ENCODE assay signal across 12 cellular contexts in the genomic region with DNA sequence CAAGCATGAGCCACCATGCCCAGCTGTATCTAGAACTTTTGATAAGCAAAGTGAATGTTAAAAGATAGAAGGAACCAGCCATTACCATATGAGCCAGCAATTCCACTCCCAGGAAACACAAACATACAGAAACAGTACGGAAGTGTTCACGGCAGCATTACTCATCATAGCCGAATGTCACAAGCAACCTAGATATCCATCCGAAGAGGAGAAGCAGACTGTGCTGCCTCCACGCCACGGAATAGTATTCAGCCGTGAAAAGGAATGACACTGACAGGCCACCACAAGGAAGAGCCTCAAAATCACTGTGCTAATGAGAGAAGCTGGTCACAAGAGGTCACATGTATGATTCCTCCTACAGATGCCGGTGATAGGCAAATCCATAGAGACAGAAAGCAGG. TPM values are rescaled to one million over a fixed set of nuclear protein-coding genes. Genes with fewer than 3 reads are reported as not detected.
A peak's percentile ranks its signal among the peaks of the same experiment; 100 is the strongest.
DNase-seq lines count a peak whose midpoint lies in the region; ATAC-seq and TF ChIP-seq lines count a peak whose summit lies in the region.
"Had no signal": no experiment of that assay in that cellular context is flagged by ENCODE, and none has a peak within 500 bp of the region (broad histone marks: within the 10 kb centered on the region; RNA-seq: fewer than 3 reads in every experiment).

No MANE protein-coding gene starts in this region.

- H3K9me2 ChIP-seq in GM23248 (ENCODE audit: insufficient read depth) (no peaks in the 10 kb centered on the region), OCI-LY7 (ENCODE audit: insufficient read depth, low read length) (no peaks in the 10 kb centered on the region)

- H2AFZ ChIP-seq in GM23248 = no peak overlapping the region
- H2AFZ ChIP-seq in OCI-LY7 (ENCODE audit: low read length) = no peak overlapping the region
- H2AFZ ChIP-seq in osteoblast (ENCODE audit: low read length) = no peak overlapping the region
- H2AFZ ChIP-seq: parathyroid adenoma had no signal

- in situ Hi-C loops in GM23248 (cut with MboI) = no loop called here

- no TSS peak for BruUV-seq in OCI-LY7 (replicated peaks; lab: Mats Ljungman, UMichigan)

- CTCF ChIA-PET in OCI-LY7 (lab: Charles Lee; ENCODE audit: unreplicated experiment) = no interaction called here

- H3K27ac ChIP-seq in GM23248 (no peak overlapping the region), OCI-LY7 (ENCODE audit: low read depth, low read length, poor library complexity, severe bottlenecking) (peak overlapping the region; percentile 7), epithelial cell of prostate (peak overlapping the region; percentile 48), osteoblast (ENCODE audit: low read depth, low read length) (no peak overlapping the region)
- H3K27ac ChIP-seq: parathyroid adenoma had no signal

- H3F3A ChIP-seq in GM23248 (ENCODE audit: insufficient read depth) = no peaks in the 10 kb centered on the region

- TF ChIP-seq CTCF in OCI-LY7 (conservative IDR thresholded peaks at IDR 0.05; ENCODE audit: low read length) (no peak), osteoblast (IDR thresholded peaks at IDR 0.05; ENCODE audit: extremely low read depth, low read depth, low read length) (no peak)

- H3K4me3 ChIP-seq in GM23248 (no peak overlapping the region), OCI-LY7 (ENCODE audit: low read depth, low read length, poor library complexity, severe bottlenecking) (no peak overlapping the region), osteoblast (ENCODE audit: insufficient read depth, low read length) (no peak overlapping the region)

- H3K9ac ChIP-seq in GM23248 = no peak overlapping the region
- H3K9ac ChIP-seq: parathyroid adenoma had no signal

- H3K79me2 ChIP-seq in GM23248 (ENCODE audit: insufficient read depth) = no peaks in the 10 kb centered on the region
- H3K79me2 ChIP-seq in OCI-LY7 (ENCODE audit: insufficient read depth, low read depth, low read length) = no peaks in the 10 kb centered on the region
- H3K79me2 ChIP-seq in osteoblast (ENCODE audit: insufficient read depth, low read length) = no peaks in the 10 kb centered on the region
- H3K79me2 ChIP-seq: parathyroid adenoma had no signal

- H3K9me3 ChIP-seq in GM23248 (ENCODE audit: low read depth) (no peaks in the 10 kb centered on the region), OCI-LY7 (ENCODE audit: low read length) (no peaks in the 10 kb centered on the region), osteoblast (ENCODE audit: low read depth, low read length) (no peaks in the 10 kb centered on the region)

- POLR2A ChIA-PET in OCI-LY7 (lab: Charles Lee) = interaction anchor here (1.1 kb wide), 1 partner anchor 120 kb away, joined by 6 read pairs; the partner anchor contains the start of gene RPL3

- H3K4me1 ChIP-seq in GM23248 (ENCODE audit: insufficient read depth) (peaks cover 3% of the 10 kb centered on the region; the same call in 1 of the 2 replicates), OCI-LY7 (ENCODE audit: insufficient read depth, low read length, poor library complexity, severe bottlenecking) (peaks cover 62% of the 10 kb centered on the region), osteoblast (ENCODE audit: insufficient read depth, low read length) (peaks cover 5% of the 10 kb centered on the region)
- H3K4me1 ChIP-seq: parathyroid adenoma had no signal

- H3K4me2 ChIP-seq in GM23248 (ENCODE audit: unreplicated experiment) (no peak overlapping the region), OCI-LY7 (ENCODE audit: low read length) (peak overlapping the region; percentile 21; the same call in 1 of the 2 replicates), osteoblast (ENCODE audit: insufficient read depth, low read length) (no peak overlapping the region)

- WGBS in GM23248 (ENCODE audit: low coverage in 1 of 2, low lambda C conversion rate in 2 of 2, missing lambda C conversion rate in 2 of 2), 2 experiments = 47 to 51% methylated on average over 8 of the region's 8 CpGs

- DNase-seq in GM23248 (peak; percentile 61), OCI-LY7 (ENCODE audit: low spot score) (no peak), epithelial cell of prostate (ENCODE audit: low read depth, low spot score) (no peak), osteoblast (ENCODE audit: insufficient read length, low spot score, missing footprints) (peak; percentile 90), NCI-H345 treated with DMSO at 0.1 percent for 48 hours (lab: John Stamatoyannopoulos, UW; ENCODE audit: unreplicated experiment) (no peak)
- DNase-seq in activated effector memory CD4-positive, alpha-beta T cell treated with Interleukin-2 at 50 U/mL for 16 hours = no peak
- DNase-seq in effector CD4-positive, alpha-beta T cell = no peak
- DNase-seq: activated CD8-positive, alpha-beta memory T cell treated with anti-CD3 and anti-CD28 coated beads, Interleukin-2, amount 10 ng/mL, durations not matched to agents 7 days and 5 days; NCI-H2227 treated with DMSO at 0.1 percent for 48 hours; T-helper 1 cell had no signal

- H3K27me3 ChIP-seq in GM23248 (replicated peaks; ENCODE audit: insufficient read depth) = no peaks in the 10 kb centered on the region
- no peaks in the 10 kb centered on the region for H3K27me3 ChIP-seq in osteoblast (ENCODE audit: insufficient read depth, low read length)

- no peak for ATAC-seq in HG03196 (IDR thresholded peaks at IDR 0.05; ENCODE audit: unreplicated experiment)
- ATAC-seq: activated CD8-positive, alpha-beta memory T cell treated with anti-CD3 and anti-CD28 coated beads, Interleukin-2, amount 10 ng/mL, durations not matched to agents 7 days and 5 days had no signal

- intact Hi-C loops in OCI-LY7 (cut with micrococcal nuclease; ENCODE audit: unreplicated experiment) = no loop called here

- H3K36me3 ChIP-seq in GM23248 (ENCODE audit: low read depth) = no peaks in the 10 kb centered on the region
- H3K36me3 ChIP-seq in OCI-LY7 (ENCODE audit: insufficient read depth, low read length) = no peaks in the 10 kb centered on the region
- no peaks in the 10 kb centered on the region for H3K36me3 ChIP-seq in osteoblast (ENCODE audit: insufficient read depth, low read length)

- H4K20me1 ChIP-seq in GM23248 (ENCODE audit: insufficient read depth) = no peaks in the 10 kb centered on the region
- no peaks in the 10 kb centered on the region for H4K20me1 ChIP-seq in OCI-LY7 (ENCODE audit: insufficient read depth, low read length)
- H4K20me1 ChIP-seq in osteoblast (ENCODE audit: insufficient read depth, low read length) = no peaks in the 10 kb centered on the region

RNA-seq across cellular contexts. Expression of gene MGAT3, which starts 17.6 kb away (rescaled TPM):
- total RNA-seq in GM23248 (2014; rRNA removed; shearing (Covaris generic)) = not detected in 2 replicates
- polyA plus RNA-seq in GM23248 (2016; fragmentation: Nextera tagmentation; extraction: Ambion mirVana) = not detected in 2 replicates
- total RNA-seq in OCI-LY7 (2014; rRNA removed; shearing (Covaris generic)) = 15.4 and 16.3 TPM in 2 replicates
- total RNA-seq in OCI-LY7 (2022) (34.1 and 44.3 TPM in 2 replicates), osteoblast (under 0.01 TPM in 1 of 2 replicates, not detected in the other)

RNA-seq across cellular contexts. Expression of gene TAB1, which starts 39.6 kb away (rescaled TPM):
- 13.4 and 16.9 TPM in 2 replicates for total RNA-seq in GM23248 (2014; rRNA removed; shearing (Covaris generic))
- polyA plus RNA-seq in GM23248 (2016; fragmentation: Nextera tagmentation; extraction: Ambion mirVana) = 12.1 and 13.9 TPM in 2 replicates
- 17.7 and 18.1 TPM in 2 replicates for total RNA-seq in OCI-LY7 (2014; rRNA removed; shearing (Covaris generic))
- 36.5 and 38.2 TPM in 2 replicates for total RNA-seq in OCI-LY7 (2022)
- 12.7 TPM in 2 replicates for total RNA-seq in osteoblast

Comparison
In these comparisons a context has a peak if more than half of its experiments do, and no peak if none do; other contexts are left out.
1. DNase-seq: peak in GM23248 (single experiment) and osteoblast (single experiment); none in OCI-LY7 (single experiment), epithelial cell of prostate (single experiment), NCI-H345 treated with DMSO at 0.1 percent for 48 hours (single experiment), activated effector memory CD4-positive, alpha-beta T cell treated with Interleukin-2 at 50 U/mL for 16 hours (single experiment) and effector CD4-positive, alpha-beta T cell (single experiment).
2. H3K27ac ChIP-seq: peak in OCI-LY7 (single experiment) and epithelial cell of prostate (single experiment); none in GM23248 (single experiment) and osteoblast (single experiment).
3. RNA of gene MGAT3, which starts 17.6 kb away (total RNA-seq): 15.4 to 44.3 TPM in OCI-LY7; not detected in GM23248 and under 0.01 TPM in osteoblast; every median in the first group is over 10 times any median in the second.